8 cellular contexts compared by ENCODE assay signal in genomic region chr1:145823565-145824498, GRCh38. TPM values are rescaled to one million over a fixed set of nuclear protein-coding genes. Genes with fewer than 3 reads are reported as not detected.
A peak's percentile ranks its signal among the peaks of the same experiment; 100 is the strongest.
DNase-seq lines count a peak whose midpoint lies in the region; ATAC-seq and TF ChIP-seq lines count a peak whose summit lies in the region.

POLR3C (plus strand) TSS chr1:145824200; CDS start chr1:145825777, 1,577 bp downstream.
RNF115 (minus strand) TSS chr1:145824095; CDS start chr1:145823873, 222 bp downstream.

- peak; percentile 85 for ATAC-seq in HG03439 (IDR thresholded peaks at IDR 0.05; ENCODE audit: unreplicated experiment)

- no peaks in the 10 kb centered on the region for H3K36me3 ChIP-seq in kidney epithelial cell (ENCODE audit: control insufficient read depth, insufficient read depth, low read length)

- no peak for TF ChIP-seq CTCF in kidney epithelial cell (IDR thresholded peaks at IDR 0.05; ENCODE audit: insufficient read depth, low read length, poor library complexity, severe bottlenecking)

- peak; percentile 89 to 92 for DNase-seq in AML-193 (lab: John Stamatoyannopoulos, UW)
- peak; percentile 75 for DNase-seq in GM19238 (ENCODE audit: insufficient read length, low spot score)
- DNase-seq in NCI-H510A treated with DMSO at 0.1 percent for 48 hours (lab: John Stamatoyannopoulos, UW) = peak; percentile 90
- peak; percentile 70 to 73 for DNase-seq in activated CD4-positive, alpha-beta T cell treated with anti-CD3 and anti-CD28 coated beads for 24 hours (ENCODE audit: low read depth in 2 of 2)
- peak; percentile 91 for DNase-seq in cerebellum (ENCODE audit: low spot score)
- peak; percentile 52 for DNase-seq in kidney epithelial cell (ENCODE audit: low read depth)
- DNase-seq in stimulated activated CD4-positive, alpha-beta T cell treated with anti-CD3 and anti-CD28 coated beads, Interleukin-15, amount 100 ng/mL, for 48 hours (ENCODE audit: low read depth in 2 of 2) = peak; percentile 75 to 76

- peak within 1 kb of the TSS; percentile 96 for H3K4me3 ChIP-seq in kidney epithelial cell (ENCODE audit: low read depth, low read length)

- no peaks in the 10 kb centered on the region for H3K27me3 ChIP-seq in kidney epithelial cell (ENCODE audit: control insufficient read depth, insufficient read depth, low read length)

RNA-seq across cellular contexts. Expression of gene POLR3C, which starts in this region (rescaled TPM):
- total RNA-seq in cerebellum (21.5 TPM), kidney epithelial cell (43.4 and 44.2 TPM in 2 replicates)

RNA-seq across cellular contexts. Expression of gene RNF115, which starts in this region (rescaled TPM):
- total RNA-seq in cerebellum = 31.2 TPM
- total RNA-seq in kidney epithelial cell = 7.7 and 8.5 TPM in 2 replicates

Comparison
In these comparisons a context has a peak if more than half of its experiments do, and no peak if none do; other contexts are left out.
1. Peak in every context shown above with its lines: DNase-seq, ATAC-seq and H3K4me3 ChIP-seq.